In the genomic region with DNA sequence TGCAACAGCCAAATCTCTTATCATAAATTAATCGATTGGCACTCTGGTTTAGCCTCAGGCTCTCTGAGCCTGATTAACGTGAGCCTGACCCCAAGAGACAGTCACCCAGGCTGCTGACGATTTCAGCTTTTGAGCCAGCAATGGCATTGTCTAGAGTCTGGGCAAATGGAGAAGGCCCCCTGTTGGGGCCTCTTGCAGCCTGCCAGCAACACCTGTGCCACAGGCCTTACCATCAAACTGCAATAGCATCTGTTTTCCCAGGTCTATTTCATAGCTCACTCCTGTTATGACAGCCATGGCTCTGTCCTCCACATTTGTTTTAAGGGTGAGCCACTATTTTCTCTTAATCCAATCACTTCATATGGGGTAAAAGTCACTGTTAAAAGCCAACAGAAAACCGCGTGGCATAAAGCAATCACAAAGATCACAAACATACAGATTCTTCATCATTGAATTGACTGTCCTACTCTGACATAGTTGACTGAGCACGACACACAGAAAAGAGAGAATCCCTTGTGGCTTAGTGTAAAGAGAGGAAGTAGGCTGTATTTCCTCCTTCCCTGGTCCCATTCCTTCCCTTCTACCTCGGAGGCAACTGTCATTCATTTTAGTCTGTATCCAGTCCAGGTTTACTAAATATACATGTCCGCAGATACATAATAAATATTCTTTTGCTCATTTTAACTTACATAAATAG, we compare ENCODE assay signal across 1 cellular context.
TF ChIP-seq lines count a peak whose summit lies in the region.

No MANE protein-coding gene starts in this region.

TF ChIP-seq in GM12878, 131 proteins besides CTCF, POLR2A, EP300 and RAD21 (continued from another document):
- TF ChIP-seq, protein P1, sequence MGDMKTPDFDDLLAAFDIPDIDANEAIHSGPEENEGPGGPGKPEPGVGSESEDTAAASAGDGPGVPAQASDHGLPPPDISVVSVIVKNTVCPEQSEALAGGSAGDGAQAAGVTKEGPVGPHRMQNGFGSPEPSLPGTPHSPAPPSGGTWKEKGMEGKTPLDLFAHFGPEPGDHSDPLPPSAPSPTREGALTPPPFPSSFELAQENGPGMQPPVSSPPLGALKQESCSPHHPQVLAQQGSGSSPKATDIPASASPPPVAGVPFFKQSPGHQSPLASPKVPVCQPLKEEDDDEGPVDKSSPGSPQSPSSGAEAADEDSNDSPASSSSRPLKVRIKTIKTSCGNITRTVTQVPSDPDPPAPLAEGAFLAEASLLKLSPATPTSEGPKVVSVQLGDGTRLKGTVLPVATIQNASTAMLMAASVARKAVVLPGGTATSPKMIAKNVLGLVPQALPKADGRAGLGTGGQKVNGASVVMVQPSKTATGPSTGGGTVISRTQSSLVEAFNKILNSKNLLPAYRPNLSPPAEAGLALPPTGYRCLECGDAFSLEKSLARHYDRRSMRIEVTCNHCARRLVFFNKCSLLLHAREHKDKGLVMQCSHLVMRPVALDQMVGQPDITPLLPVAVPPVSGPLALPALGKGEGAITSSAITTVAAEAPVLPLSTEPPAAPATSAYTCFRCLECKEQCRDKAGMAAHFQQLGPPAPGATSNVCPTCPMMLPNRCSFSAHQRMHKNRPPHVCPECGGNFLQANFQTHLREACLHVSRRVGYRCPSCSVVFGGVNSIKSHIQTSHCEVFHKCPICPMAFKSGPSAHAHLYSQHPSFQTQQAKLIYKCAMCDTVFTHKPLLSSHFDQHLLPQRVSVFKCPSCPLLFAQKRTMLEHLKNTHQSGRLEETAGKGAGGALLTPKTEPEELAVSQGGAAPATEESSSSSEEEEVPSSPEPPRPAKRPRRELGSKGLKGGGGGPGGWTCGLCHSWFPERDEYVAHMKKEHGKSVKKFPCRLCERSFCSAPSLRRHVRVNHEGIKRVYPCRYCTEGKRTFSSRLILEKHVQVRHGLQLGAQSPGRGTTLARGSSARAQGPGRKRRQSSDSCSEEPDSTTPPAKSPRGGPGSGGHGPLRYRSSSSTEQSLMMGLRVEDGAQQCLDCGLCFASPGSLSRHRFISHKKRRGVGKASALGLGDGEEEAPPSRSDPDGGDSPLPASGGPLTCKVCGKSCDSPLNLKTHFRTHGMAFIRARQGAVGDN (IDR thresholded peaks at IDR 0.05), result peak; percentile 70
- TF ChIP-seq IKZF1 (conservative IDR thresholded peaks at IDR 0.05), result 0 out of 2 replicates have a peak, but pooled peaks have one; percentile 14
- 0 out of 2 replicates have a peak, but pooled peaks have one; percentile 14 for TF ChIP-seq JUNB (IDR thresholded peaks at IDR 0.05)
- peak; percentile 66 for TF ChIP-seq SPI1 (IDR thresholded peaks at IDR 0.05; ENCODE audit: borderline replicate concordance, insufficient read depth, low read depth, low read length)
- 0 out of 2 replicates have a peak, but pooled peaks have one; percentile 73 for TF ChIP-seq TCF3 (IDR thresholded peaks at IDR 0.05; ENCODE audit: borderline replicate concordance, insufficient read depth, low read depth, low read length)
- 0 out of 4 replicates have a peak, but pooled peaks of 1 of the 2 experiments have one; percentile 10 for TF ChIP-seq IKZF2 (IDR thresholded peaks at IDR 0.05)
